ENCODE assay signal across 12 cellular contexts in the genomic region with DNA sequence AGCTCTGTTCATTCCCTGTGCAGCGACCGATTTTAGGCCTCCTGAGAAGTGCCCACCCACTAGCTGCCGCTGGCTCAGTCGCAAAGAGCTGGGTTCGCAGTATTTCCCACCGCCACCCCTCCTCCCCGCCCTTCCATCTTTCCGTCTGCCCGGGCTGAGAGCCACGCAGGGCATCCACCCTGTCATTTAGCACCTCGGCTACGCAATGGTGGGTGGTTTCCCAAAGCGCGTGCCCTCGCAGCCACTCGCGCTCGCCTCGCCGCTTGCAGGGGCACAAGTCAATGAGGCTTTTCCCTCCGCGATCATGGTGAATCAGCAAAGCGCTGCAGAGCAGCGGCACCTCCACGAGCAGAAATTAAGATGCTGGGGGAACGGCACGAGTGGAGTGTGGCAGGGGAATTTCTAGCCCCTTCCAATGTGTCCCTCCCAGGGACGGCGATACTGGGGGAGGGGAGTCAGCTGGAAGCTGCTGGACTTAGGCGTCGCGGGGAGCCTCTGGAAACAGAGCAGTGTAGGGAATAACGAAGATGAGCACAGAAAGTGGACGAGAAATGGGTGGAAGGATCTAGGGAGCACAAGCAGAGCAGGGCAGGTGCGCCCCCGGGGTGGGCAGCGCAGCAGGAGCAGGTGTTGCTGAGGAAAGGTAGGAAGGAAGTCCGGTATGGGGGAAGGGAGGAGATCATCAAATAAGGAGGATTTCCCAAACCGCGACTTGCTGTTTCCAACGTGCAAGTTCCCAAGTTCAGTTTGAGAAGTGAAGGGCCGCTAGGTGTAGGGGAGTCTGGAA. TPM values are rescaled to one million over a fixed set of nuclear protein-coding genes. Genes with fewer than 3 reads are reported as not detected.
A peak's percentile ranks its signal among the peaks of the same experiment; 100 is the strongest.
DNase-seq lines count a peak whose midpoint lies in the region; ATAC-seq, FAIRE-seq and TF ChIP-seq lines count a peak whose summit lies in the region.
"Had no signal": no experiment of that assay in that cellular context is flagged by ENCODE, and none has a peak within 500 bp of the region (broad histone marks: within the 10 kb centered on the region; RNA-seq: fewer than 3 reads in every experiment).

No MANE protein-coding gene starts in this region.

- no peak for TF ChIP-seq POLR2A in transverse colon (IDR thresholded peaks at IDR 0.05)

- WGBS in transverse colon (ENCODE audit: low coverage in 1 of 2), 2 donors, result 45% methylated on average over 42 of the region's 42 CpGs; no CpG with 5 or more reads in 1 of the 2 donors

- H3K4me3 Mint-ChIP-seq in activated T-cell treated with anti-CD3 and anti-CD28 coated beads, Interleukin-2, amount 50 U/mL, for 72 hours, result peak overlapping the region; percentile 73 to 74
- H3K4me3 Mint-ChIP-seq in activated T-cell treated with anti-CD3 and anti-CD28 coated beads, Interleukin-2, amount 50 U/mL, for 24 hours, result no peak overlapping the region
- peak overlapping the region; percentile 76 for H3K4me3 Mint-ChIP-seq in astrocyte (ENCODE audit: unreplicated experiment)

- peak; percentile 13 to 26 for DNase-seq in activated T-cell treated with anti-CD3 and anti-CD28 coated beads, Interleukin-2, amount 50 U/mL, for 72 hours
- DNase-seq in activated T-cell treated with anti-CD3 and anti-CD28 coated beads, Interleukin-2, amount 50 U/mL, for 24 hours, result no peak
- DNase-seq in astrocyte (ENCODE audit: low read depth), result no peak
- peak; percentile 7 for DNase-seq in transverse colon
- no peak for DNase-seq in cortex of kidney (lab: John Stamatoyannopoulos, UW)
- DNase-seq: NCI-H524 treated with DMSO at 0.1 percent for 48 hours had no signal

- H3K4me1 ChIP-seq in astrocyte (ENCODE audit: insufficient read depth, low read length), result no peaks in the 10 kb centered on the region
- H3K4me1 ChIP-seq in muscle layer of colon (ENCODE audit: insufficient read depth, low read length), result no peaks in the 10 kb centered on the region
- peaks cover 0 to 10% (median 5%) of the 10 kb centered on the region in 4 donors for H3K4me1 ChIP-seq in transverse colon

- no peaks in the 10 kb centered on the region for H3K79me2 ChIP-seq in astrocyte (ENCODE audit: insufficient read depth, low read length)

- peak overlapping the region; percentile 80 for H3K4me2 ChIP-seq in astrocyte (ENCODE audit: low read length)

- peaks cover 23% of the 10 kb centered on the region for H3K27me3 ChIP-seq in astrocyte (ENCODE audit: insufficient read depth, low read length)
- H3K27me3 ChIP-seq in muscle layer of colon (ENCODE audit: control insufficient read depth in 1 of 2, insufficient read depth in 2 of 2, low read length in 2 of 2), result peaks cover 0 to 35% of the 10 kb centered on the region in 2 donors
- peaks cover 51% of the 10 kb centered on the region for H3K27me3 ChIP-seq in transverse colon

- no peaks in the 10 kb centered on the region for H3K9me3 Mint-ChIP-seq in activated T-cell treated with anti-CD3 and anti-CD28 coated beads, Interleukin-2, amount 50 U/mL, for 72 hours
- no peaks in the 10 kb centered on the region for H3K9me3 Mint-ChIP-seq in activated T-cell treated with anti-CD3 and anti-CD28 coated beads, Interleukin-2, amount 50 U/mL, for 24 hours
- H3K9me3 Mint-ChIP-seq in astrocyte (ENCODE audit: unreplicated experiment), result no peaks in the 10 kb centered on the region

- no peak overlapping the region for H3K27ac Mint-ChIP-seq in activated T-cell treated with anti-CD3 and anti-CD28 coated beads, Interleukin-2, amount 50 U/mL, for 72 hours
- H3K27ac Mint-ChIP-seq in activated T-cell treated with anti-CD3 and anti-CD28 coated beads, Interleukin-2, amount 50 U/mL, for 24 hours, result no peak overlapping the region
- no peak overlapping the region for H3K27ac Mint-ChIP-seq in astrocyte (ENCODE audit: unreplicated experiment)

- intact Hi-C loops in transverse colon (cut with DNase I; ENCODE audit: low total_unique reads), result no loop called here

- no peak overlapping the region for H3K9ac ChIP-seq in astrocyte (ENCODE audit: low read length)
- no peak overlapping the region for H3K9ac ChIP-seq in muscle layer of colon (ENCODE audit: low read length)

- FAIRE-seq in astrocyte (lab: Jason Lieb, UNC), result no peak

- H3K4me3 ChIP-seq in astrocyte (ENCODE audit: insufficient read depth, low read depth, low read length) (no peak overlapping the region), muscle layer of colon (ENCODE audit: low read depth in 1 of 2, low read length in 2 of 2) (peak overlapping the region in 1 of 2 donors; percentile 52), transverse colon (peak overlapping the region in 2 of 4 donors; percentile 7 to 41)

- H3K4me1 Mint-ChIP-seq in activated T-cell treated with anti-CD3 and anti-CD28 coated beads, Interleukin-2, amount 50 U/mL, for 72 hours (ENCODE audit: low read depth), result peaks cover 11% of the 10 kb centered on the region
- H3K4me1 Mint-ChIP-seq in activated T-cell treated with anti-CD3 and anti-CD28 coated beads, Interleukin-2, amount 50 U/mL, for 24 hours (ENCODE audit: low read depth), result peaks cover 11% of the 10 kb centered on the region
- H3K4me1 Mint-ChIP-seq in astrocyte (ENCODE audit: low read depth, unreplicated experiment), result peaks cover 5% of the 10 kb centered on the region

- H3K36me3 Mint-ChIP-seq in activated T-cell treated with anti-CD3 and anti-CD28 coated beads, Interleukin-2, amount 50 U/mL, for 72 hours (ENCODE audit: insufficient read depth in 2 of 2), result peaks cover 0 to 5% of the 10 kb centered on the region in 2 donors
- H3K36me3 Mint-ChIP-seq in activated T-cell treated with anti-CD3 and anti-CD28 coated beads, Interleukin-2, amount 50 U/mL, for 24 hours (ENCODE audit: low read depth), result no peaks in the 10 kb centered on the region
- H3K36me3 Mint-ChIP-seq in astrocyte (ENCODE audit: low read depth, unreplicated experiment), result no peaks in the 10 kb centered on the region

- no peak overlapping the region for H3K27ac ChIP-seq in astrocyte (ENCODE audit: low read depth, low read length)
- peak overlapping the region; percentile 27 for H3K27ac ChIP-seq in muscle layer of colon (ENCODE audit: low read depth, low read length)
- peak overlapping the region in 2 of 4 donors; percentile 34 to 51 for H3K27ac ChIP-seq in transverse colon
- H3K27ac ChIP-seq: C4-2B, VCaP had no signal

- H3K36me3 ChIP-seq in astrocyte (ENCODE audit: insufficient read depth, low read length), result no peaks in the 10 kb centered on the region
- H3K36me3 ChIP-seq in muscle layer of colon (ENCODE audit: insufficient read depth, low read length), result no peaks in the 10 kb centered on the region
- H3K36me3 ChIP-seq in transverse colon, result no peaks in the 10 kb centered on the region

- peaks cover 49% of the 10 kb centered on the region for H3K27me3 Mint-ChIP-seq in activated T-cell treated with anti-CD3 and anti-CD28 coated beads, Interleukin-2, amount 50 U/mL, for 72 hours (ENCODE audit: low read depth)
- H3K27me3 Mint-ChIP-seq in activated T-cell treated with anti-CD3 and anti-CD28 coated beads, Interleukin-2, amount 50 U/mL, for 24 hours, result peaks cover 76% of the 10 kb centered on the region
- peaks cover 53% of the 10 kb centered on the region for H3K27me3 Mint-ChIP-seq in astrocyte (ENCODE audit: low read depth, unreplicated experiment)

- TF ChIP-seq CTCF in astrocyte (IDR thresholded peaks at IDR 0.05; ENCODE audit: insufficient read depth, low read depth, low read length) (no peak), transverse colon (IDR thresholded peaks at IDR 0.05) (no peak)

- no peaks in the 10 kb centered on the region for H3K9me3 ChIP-seq in astrocyte (ENCODE audit: insufficient read depth, low read depth, low read length)
- no peaks in the 10 kb centered on the region for H3K9me3 ChIP-seq in muscle layer of colon (ENCODE audit: low read length)
- no peaks in the 10 kb centered on the region for H3K9me3 ChIP-seq in transverse colon

- H2AFZ ChIP-seq in astrocyte (ENCODE audit: low read depth, low read length), result peak overlapping the region; percentile 10

- in situ Hi-C loops in transverse colon (cut with MboI; ENCODE audit: low pct_ligation_motif_present in 1 of 4, low pct_unique_long_range_greater_than_20kb in 1 of 4, low sequenced_read_pairs in 3 of 4), result no loop called here

- no peak for TF ChIP-seq EP300 in transverse colon (IDR thresholded peaks at IDR 0.05; ENCODE audit: low read depth)

- no peaks in the 10 kb centered on the region for H4K20me1 ChIP-seq in astrocyte (ENCODE audit: insufficient read depth, low read length)

- peak; percentile 38 to 42 for ATAC-seq in activated T-cell treated with anti-CD3 and anti-CD28 coated beads, Interleukin-2, amount 50 U/mL, for 72 hours (replicated peaks in 1 of 2)
- no peak for ATAC-seq in GM18858 (IDR thresholded peaks at IDR 0.05; ENCODE audit: unreplicated experiment)
- ATAC-seq in GM18498 (IDR thresholded peaks at IDR 0.05; ENCODE audit: unreplicated experiment), result no peak
- ATAC-seq: left lobe of liver had no signal

RNA-seq across cellular contexts. Expression of gene PTCHD1, which starts 2.4 kb away (rescaled TPM):
- not detected for total RNA-seq in activated T-cell treated with anti-CD3 and anti-CD28 coated beads, Interleukin-2, amount 50 U/mL, for 72 hours
- total RNA-seq in astrocyte (0.05 and 0.14 TPM in 2 replicates), transverse colon (1 to 10 TPM in 3 of 4 donors, under 1 TPM in 1; 0.40 to 3.4 (median 1.7) TPM)

Comparison
In these comparisons a context has a peak if more than half of its experiments do, and no peak if none do; other contexts are left out.
1. DNase-seq: peak in activated T-cell treated with anti-CD3 and anti-CD28 coated beads, Interleukin-2, amount 50 U/mL, for 72 hours (2 of 2) and transverse colon (single experiment); none in activated T-cell treated with anti-CD3 and anti-CD28 coated beads, Interleukin-2, amount 50 U/mL, for 24 hours (single experiment), astrocyte (single experiment) and cortex of kidney (single experiment).
2. ATAC-seq: peak in activated T-cell treated with anti-CD3 and anti-CD28 coated beads, Interleukin-2, amount 50 U/mL, for 72 hours (2 of 2); none in GM18858 (single experiment) and GM18498 (single experiment).